Comparison of ENCODE assay signal across 27 cellular contexts in genomic region chr6:38722727-38723334, GRCh38. TPM values are rescaled to one million over a fixed set of nuclear protein-coding genes. Genes with fewer than 3 reads are reported as not detected.
"Had no signal": no experiment of that assay in that cellular context is flagged by ENCODE, and none has a peak within 500 bp of the region (broad histone marks: within the 10 kb centered on the region; RNA-seq: fewer than 3 reads in every experiment).

No MANE protein-coding gene starts in this region.

- H3K4me3 Mint-ChIP-seq: memory B cell; naive B cell; natural killer cell treated with Interleukin-12 subunit alpha and Interleukin-12 subunit beta and Interleukin-15 and Interleukin-18, amount 100 ng/mL, for 72 hours; neural progenitor cell; stimulated activated effector memory CD8-positive, alpha-beta T cell treated with anti-CD3 and anti-CD28 coated beads, Interleukin-12 subunit alpha, Interleukin-12 subunit beta, amount 100 ng/mL, for 72 hours; type B pancreatic cell had no signal

- H3K27ac ChIP-seq: coronary artery, esophagus muscularis mucosa, foreskin keratinocyte, gastroesophageal sphincter, heart left ventricle, hepatocyte, neural progenitor cell, prostate gland, right atrium auricular region, stomach, tibial artery had no signal

- H3K9me3 Mint-ChIP-seq: type B pancreatic cell had no signal

- DNase-seq: dermis blood vessel endothelial cell; effector memory CD4-positive, alpha-beta T cell; foreskin keratinocyte; heart left ventricle; kidney; mucosa of descending colon; naive B cell; nucleus accumbens; stimulated activated CD4-positive, alpha-beta T cell treated with anti-CD3 and anti-CD28 coated beads, Interleukin-2, amount 100 ng/mL, for 24 hours; stimulated activated CD4-positive, alpha-beta T cell treated with anti-CD3 and anti-CD28 coated beads, Interleukin-4, amount 100 ng/mL, for 24 hours; stimulated activated naive CD4-positive, alpha-beta T cell treated with Interleukin-2 at 50 U/mL for 16 hours; stomach; tibial artery had no signal

- H3K27ac Mint-ChIP-seq: memory B cell; natural killer cell treated with Interleukin-12 subunit alpha and Interleukin-12 subunit beta and Interleukin-15 and Interleukin-18, amount 100 ng/mL, for 72 hours; neural progenitor cell; stimulated activated effector memory CD8-positive, alpha-beta T cell treated with anti-CD3 and anti-CD28 coated beads, Interleukin-12 subunit alpha, Interleukin-12 subunit beta, amount 100 ng/mL, for 72 hours had no signal

- H3K4me1 Mint-ChIP-seq: memory B cell, naive B cell had no signal

- H3K36me3 Mint-ChIP-seq: neural progenitor cell; stimulated activated effector memory CD8-positive, alpha-beta T cell treated with anti-CD3 and anti-CD28 coated beads, Interleukin-12 subunit alpha, Interleukin-12 subunit beta, amount 100 ng/mL, for 72 hours; type B pancreatic cell had no signal

RNA-seq across cellular contexts. Expression of gene DNAH8, which starts 7.7 kb away (rescaled TPM):
- total RNA-seq: epithelial cell of proximal tubule, gastroesophageal sphincter, smooth muscle cell, subcutaneous adipose tissue had no signal
